20 cellular contexts compared by ENCODE assay signal in genomic region chr9:16356196-16356765, GRCh38.
"Had no signal": no experiment of that assay in that cellular context is flagged by ENCODE, and none has a peak within 500 bp of the region (broad histone marks: within the 10 kb centered on the region; RNA-seq: fewer than 3 reads in every experiment).

No MANE protein-coding gene starts in this region.

- DNase-seq: effector memory CD8-positive, alpha-beta T cell; erythroblast; esophagus squamous epithelium; foreskin melanocyte; glutamatergic neuron; immature natural killer cell; left ventricle myocardium superior; lower lobe of right lung; natural killer cell; pancreas; retina; right lobe of liver; stimulated activated CD4-positive, alpha-beta T cell treated with anti-CD3 and anti-CD28 coated beads, Interleukin-12 subunit alpha, Interleukin-12 subunit beta, amount 100 ng/mL, for 4 hours; stimulated activated CD4-positive, alpha-beta T cell treated with anti-CD3 and anti-CD28 coated beads, Interleukin-2, amount 100 ng/mL, for 24 hours; stimulated activated CD4-positive, alpha-beta T cell treated with anti-CD3 and anti-CD28 coated beads, Interleukin-4, amount 100 ng/mL, for 24 hours; stimulated activated naive CD4-positive, alpha-beta T cell treated with Interleukin-2 at 50 U/mL for 16 hours; stomach; upper lobe of right lung; uterus had no signal

- ATAC-seq: effector memory CD8-positive, alpha-beta T cell; left ventricle myocardium superior; lower lobe of right lung; natural killer cell; pancreas; right lobe of liver; stimulated activated effector memory CD8-positive, alpha-beta T cell treated with anti-CD3 and anti-CD28 coated beads, Interleukin-12 subunit alpha, Interleukin-12 subunit beta, amount 100 ng/mL, for 72 hours; upper lobe of right lung had no signal
